31 cellular contexts compared by ENCODE assay signal in genomic region chr5:80566711-80567259, GRCh38. TPM values are rescaled to one million over a fixed set of nuclear protein-coding genes. Genes with fewer than 3 reads are reported as not detected.
"Had no signal": no experiment of that assay in that cellular context is flagged by ENCODE, and none has a peak within 500 bp of the region (broad histone marks: within the 10 kb centered on the region; RNA-seq: fewer than 3 reads in every experiment).

No MANE protein-coding gene starts in this region.

- H3K9me3 ChIP-seq: breast epithelium, esophagus squamous epithelium, gastrocnemius medialis, neutrophil, pancreas, prostate gland, suprapubic skin, tibial artery, upper lobe of right lung had no signal

- H3K4me2 ChIP-seq: smooth muscle cell had no signal

- H3K27ac ChIP-seq: breast epithelium, epithelial cell of prostate, esophagus squamous epithelium, gastrocnemius medialis, neutrophil, pancreas, prostate gland, suprapubic skin, tibial artery, upper lobe of right lung had no signal

- ATAC-seq: activated CD8-positive, alpha-beta memory T cell treated with anti-CD3 and anti-CD28 coated beads, Interleukin-2, amount 10 ng/mL, durations not matched to agents 7 days and 5 days; activated CD8-positive, alpha-beta T cell treated with anti-CD3 and anti-CD28 coated beads, Interleukin-2, amount 10 ng/mL, durations not matched to agents 7 days and 5 days; activated naive CD4-positive, alpha-beta T cell treated with anti-CD3 and anti-CD28 coated beads, Interleukin-2, amount 50 U/mL, for 72 hours; gastrocnemius medialis; left cardiac atrium; pancreas; upper lobe of right lung; WTC11 had no signal

- H3K36me3 Mint-ChIP-seq: activated CD8-positive, alpha-beta memory T cell treated with anti-CD3 and anti-CD28 coated beads, Interleukin-2, amount 10 ng/mL, durations not matched to agents 7 days and 5 days; activated naive CD4-positive, alpha-beta T cell treated with anti-CD3 and anti-CD28 coated beads, Interleukin-2, amount 50 U/mL, for 72 hours had no signal

- FAIRE-seq: colon, pancreas had no signal

- H3K4me3 ChIP-seq: breast epithelium, esophagus squamous epithelium, gastrocnemius medialis, pancreas, prostate gland, smooth muscle cell, suprapubic skin, tibial artery, upper lobe of right lung had no signal

- H3K36me3 ChIP-seq: breast epithelium, esophagus squamous epithelium, gastrocnemius medialis, pancreas, prostate gland, suprapubic skin, tibial artery, upper lobe of right lung had no signal

- H3K4me1 ChIP-seq: breast epithelium, upper lobe of right lung had no signal

- H3K4me3 Mint-ChIP-seq: activated CD8-positive, alpha-beta memory T cell treated with anti-CD3 and anti-CD28 coated beads, Interleukin-2, amount 10 ng/mL, durations not matched to agents 7 days and 5 days; activated CD8-positive, alpha-beta T cell treated with anti-CD3 and anti-CD28 coated beads, Interleukin-2, amount 10 ng/mL, durations not matched to agents 7 days and 5 days; nephron; T-helper 1 cell treated with Interleukin-12 subunit alpha and Interleukin-12 subunit beta and Interleukin-4 antibody, amounts not matched to agents 30 μg/mL and 1 μg/mL, for 36 hours; WTC11 had no signal

- H3K9me3 Mint-ChIP-seq: activated naive CD4-positive, alpha-beta T cell treated with anti-CD3 and anti-CD28 coated beads, Interleukin-2, amount 50 U/mL, for 72 hours; activated T-helper 2 cell treated with anti-CD3 and anti-CD28 coated beads, Interferon-gamma antibody, Interleukin-2, Interleukin-4, amounts not matched to agents 10 μg/mL and 5 μg/mL and 100 μg/mL, durations not matched to agents 14 hours and 24 hours and 36 hours; T-helper 1 cell treated with Interleukin-12 subunit alpha and Interleukin-12 subunit beta and Interleukin-4 antibody, amounts not matched to agents 30 μg/mL and 1 μg/mL, for 36 hours; WTC11 had no signal

- H3K4me1 Mint-ChIP-seq: nephron had no signal

- H3K27ac Mint-ChIP-seq: activated CD8-positive, alpha-beta memory T cell treated with anti-CD3 and anti-CD28 coated beads, Interleukin-2, amount 10 ng/mL, durations not matched to agents 7 days and 5 days; activated CD8-positive, alpha-beta T cell treated with anti-CD3 and anti-CD28 coated beads, Interleukin-2, amount 10 ng/mL, durations not matched to agents 7 days and 5 days; activated naive CD4-positive, alpha-beta T cell treated with anti-CD3 and anti-CD28 coated beads, Interleukin-2, amount 50 U/mL, for 72 hours; activated T-helper 2 cell treated with anti-CD3 and anti-CD28 coated beads, Interferon-gamma antibody, Interleukin-2, Interleukin-4, amounts not matched to agents 10 μg/mL and 5 μg/mL and 100 μg/mL, durations not matched to agents 14 hours and 24 hours and 36 hours; nephron; T-helper 1 cell treated with Interleukin-12 subunit alpha and Interleukin-12 subunit beta and Interleukin-4 antibody, amounts not matched to agents 30 μg/mL and 1 μg/mL, for 36 hours; WTC11 had no signal

- DNase-seq: activated CD8-positive, alpha-beta memory T cell treated with anti-CD3 and anti-CD28 coated beads, Interleukin-2, amount 10 ng/mL, durations not matched to agents 7 days and 5 days; activated CD8-positive, alpha-beta T cell treated with anti-CD3 and anti-CD28 coated beads, Interleukin-2, amount 10 ng/mL, durations not matched to agents 7 days and 5 days; activated T-cell treated with anti-CD3 and anti-CD28 coated beads, Interleukin-2, amount 50 U/mL, for 48 hours; dermis blood vessel endothelial cell; effector CD4-positive, alpha-beta T cell; esophagus squamous epithelium; gastrocnemius medialis; glutamatergic neuron; islet precursor cell; left cardiac atrium; mammary epithelial cell; pancreas; stimulated activated CD4-positive, alpha-beta T cell treated with anti-CD3 and anti-CD28 coated beads, Interleukin-15, amount 100 ng/mL, for 24 hours; stimulated activated naive CD4-positive, alpha-beta T cell; SW 1271; T-helper 9 cell; tibial artery; upper lobe of right lung had no signal

RNA-seq across cellular contexts. Expression of gene ANKRD34B, which starts 3.3 kb away (rescaled TPM):
- total RNA-seq: activated CD8-positive, alpha-beta memory T cell treated with anti-CD3 and anti-CD28 coated beads, Interleukin-2, amount 10 ng/mL, durations not matched to agents 7 days and 5 days; activated CD8-positive, alpha-beta T cell treated with anti-CD3 and anti-CD28 coated beads, Interleukin-2, amount 10 ng/mL, durations not matched to agents 7 days and 5 days; activated T-helper 2 cell treated with anti-CD3 and anti-CD28 coated beads, Interferon-gamma antibody, Interleukin-2, Interleukin-4, amounts not matched to agents 10 μg/mL and 5 μg/mL and 100 μg/mL, durations not matched to agents 14 hours and 24 hours and 36 hours; breast epithelium; dermis blood vessel endothelial cell; esophagus squamous epithelium; gastrocnemius medialis; mammary epithelial cell; mucosa of gallbladder; pancreas; smooth muscle cell; suprapubic skin had no signal
- polyA plus RNA-seq: mammary epithelial cell, pancreas, smooth muscle cell had no signal
